ENCODE assay signal across 10 cellular contexts in genomic region chr18:79460445-79461300, GRCh38.
DNase-seq lines count a peak whose midpoint lies in the region; ATAC-seq and TF ChIP-seq lines count a peak whose summit lies in the region.
"Had no signal": no experiment of that assay in that cellular context is flagged by ENCODE, and none has a peak within 500 bp of the region (broad histone marks: within the 10 kb centered on the region; RNA-seq: fewer than 3 reads in every experiment).

No MANE protein-coding gene starts in this region.

- peak; percentile 70 for DNase-seq in GM12864 (ENCODE audit: low read depth)
- DNase-seq in choroid plexus epithelial cell (ENCODE audit: low read depth) = peak; percentile 37
- no peak for DNase-seq in T-helper 1 cell
- no peak for DNase-seq in omental fat pad (ENCODE audit: low spot score)
- DNase-seq in NCI-H1694 treated with DMSO at 0.1 percent for 48 hours (lab: John Stamatoyannopoulos, UW) = no peak
- DNase-seq in activated CD4-positive, alpha-beta T cell treated with anti-CD3 and anti-CD28 coated beads, Interleukin-2, amount 50 U/mL, for 48 hours = no peak
- DNase-seq: RPMI8226 had no signal

- no peak for TF ChIP-seq CTCF in GM12864 (IDR thresholded peaks at IDR 0.05; ENCODE audit: low read depth, low read length, missing control alignments)
- no peak for TF ChIP-seq CTCF in choroid plexus epithelial cell (conservative IDR thresholded peaks at IDR 0.05; ENCODE audit: low read depth, low read length)
- no peak for TF ChIP-seq CTCF in omental fat pad (IDR thresholded peaks at IDR 0.05)

- ATAC-seq in GM19455 (IDR thresholded peaks at IDR 0.05; ENCODE audit: unreplicated experiment) = peak; percentile 75
- peak; percentile 70 for ATAC-seq in HG03280 (IDR thresholded peaks at IDR 0.05; ENCODE audit: unreplicated experiment)
- no peak for ATAC-seq in omental fat pad (ENCODE audit: low FRiP score)

- H3K4me3 ChIP-seq in GM12864 (ENCODE audit: low read depth, low read length) (no peak overlapping the region; the same call in 1 of the 2 replicates), choroid plexus epithelial cell (ENCODE audit: low read depth, low read length) (no peak overlapping the region)
- H3K4me3 ChIP-seq: breast epithelium had no signal

Comparison
In these comparisons a context has a peak if more than half of its experiments do, and no peak if none do; other contexts are left out.
1. DNase-seq: peak in GM12864 (single experiment) and choroid plexus epithelial cell (single experiment); none in T-helper 1 cell (0 of 5), omental fat pad (single experiment), NCI-H1694 treated with DMSO at 0.1 percent for 48 hours (single experiment) and activated CD4-positive, alpha-beta T cell treated with anti-CD3 and anti-CD28 coated beads, Interleukin-2, amount 50 U/mL, for 48 hours (0 of 2).